In the genomic region with DNA sequence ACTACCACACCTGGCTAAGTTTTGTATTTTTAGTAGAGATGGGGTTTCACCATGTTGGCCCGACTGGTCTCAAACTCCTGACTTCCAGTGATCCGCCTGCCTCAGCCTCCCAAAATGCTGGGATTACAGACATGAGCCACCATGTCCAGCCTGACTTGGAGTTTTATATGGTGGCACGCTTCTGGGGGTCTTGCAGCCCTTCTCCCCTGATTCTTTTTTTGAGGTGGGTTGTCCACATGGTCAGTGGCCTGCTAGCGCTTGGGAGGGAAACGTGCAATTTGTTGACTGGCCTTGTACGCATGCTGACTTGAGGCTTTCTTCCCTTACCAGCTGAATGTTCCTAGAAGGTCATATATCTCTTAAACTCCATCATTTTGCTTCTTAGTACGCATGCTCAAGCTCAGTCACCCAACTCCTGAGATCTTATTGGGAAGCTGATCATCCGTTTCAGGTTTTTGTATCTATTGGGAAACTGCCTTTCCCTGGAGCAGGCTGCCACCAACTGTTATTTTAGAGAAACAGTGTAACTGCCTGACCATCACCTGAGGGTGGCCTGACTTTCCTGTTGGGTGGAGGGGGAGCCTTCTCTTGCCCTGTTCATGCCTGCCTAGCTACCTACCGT, we compare ENCODE assay signal across 2 cellular contexts.
TF ChIP-seq lines count a peak whose summit lies in the region.

No MANE protein-coding gene starts in this region.

TF ChIP-seq in IMR-90, 13 proteins besides CTCF, POLR2A, EP300 and RAD21:
- TF ChIP-seq MXI1 (IDR thresholded peaks at IDR 0.05; ENCODE audit: borderline replicate concordance, low read depth, low read length) = no peak
- no peak for TF ChIP-seq FOS (IDR thresholded peaks at IDR 0.05; ENCODE audit: low read depth, low read length)
- no peak for TF ChIP-seq MAZ (IDR thresholded peaks at IDR 0.05; ENCODE audit: borderline replicate concordance, low read depth, low read length)
- no peak for TF ChIP-seq CEBPB (IDR thresholded peaks at IDR 0.05; ENCODE audit: low read depth, low read length)
- no peak for TF ChIP-seq SMC3 (IDR thresholded peaks at IDR 0.05; ENCODE audit: low read depth, low read length)
- TF ChIP-seq RCOR1 (IDR thresholded peaks at IDR 0.05; ENCODE audit: insufficient replicate concordance, low read length) = no peak
- TF ChIP-seq NFE2L2 (IDR thresholded peaks at IDR 0.05; ENCODE audit: low read depth, low read length) = no peak
- no peak for TF ChIP-seq CHD1 (IDR thresholded peaks at IDR 0.05; ENCODE audit: low read depth, low read length)
- no peak for TF ChIP-seq BHLHE40 (IDR thresholded peaks at IDR 0.05; ENCODE audit: low read depth, low read length)
- TF ChIP-seq, protein P1, sequence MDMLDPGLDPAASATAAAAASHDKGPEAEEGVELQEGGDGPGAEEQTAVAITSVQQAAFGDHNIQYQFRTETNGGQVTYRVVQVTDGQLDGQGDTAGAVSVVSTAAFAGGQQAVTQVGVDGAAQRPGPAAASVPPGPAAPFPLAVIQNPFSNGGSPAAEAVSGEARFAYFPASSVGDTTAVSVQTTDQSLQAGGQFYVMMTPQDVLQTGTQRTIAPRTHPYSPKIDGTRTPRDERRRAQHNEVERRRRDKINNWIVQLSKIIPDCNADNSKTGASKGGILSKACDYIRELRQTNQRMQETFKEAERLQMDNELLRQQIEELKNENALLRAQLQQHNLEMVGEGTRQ (IDR thresholded peaks at IDR 0.05; ENCODE audit: low read depth, low read length) = no peak
- no peak for TF ChIP-seq RFX5 (IDR thresholded peaks at IDR 0.05; ENCODE audit: low read depth, low read length)
- no peak for TF ChIP-seq MAFK (IDR thresholded peaks at IDR 0.05; ENCODE audit: low read depth, low read length)
- TF ChIP-seq, protein P2, sequence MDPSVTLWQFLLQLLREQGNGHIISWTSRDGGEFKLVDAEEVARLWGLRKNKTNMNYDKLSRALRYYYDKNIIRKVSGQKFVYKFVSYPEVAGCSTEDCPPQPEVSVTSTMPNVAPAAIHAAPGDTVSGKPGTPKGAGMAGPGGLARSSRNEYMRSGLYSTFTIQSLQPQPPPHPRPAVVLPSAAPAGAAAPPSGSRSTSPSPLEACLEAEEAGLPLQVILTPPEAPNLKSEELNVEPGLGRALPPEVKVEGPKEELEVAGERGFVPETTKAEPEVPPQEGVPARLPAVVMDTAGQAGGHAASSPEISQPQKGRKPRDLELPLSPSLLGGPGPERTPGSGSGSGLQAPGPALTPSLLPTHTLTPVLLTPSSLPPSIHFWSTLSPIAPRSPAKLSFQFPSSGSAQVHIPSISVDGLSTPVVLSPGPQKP (IDR thresholded peaks at IDR 0.05; ENCODE audit: borderline replicate concordance, low read depth, low read length) = no peak

TF ChIP-seq in HepG2, 621 proteins besides CTCF, POLR2A, EP300 and RAD21 (continues in another document):
- TF ChIP-seq TARDBP (CRISPR knock-in tag; IDR thresholded peaks at IDR 0.05) (no peak), ZBTB42 (CRISPR knock-in tag; IDR thresholded peaks at IDR 0.05) (no peak), MEIS2 (CRISPR knock-in tag; IDR thresholded peaks at IDR 0.05) (0 out of 2 replicates have a peak, but pooled peaks have one; percentile 34), ZNF589 (CRISPR knock-in tag; conservative IDR thresholded peaks at IDR 0.05) (no peak), FOXC1 (CRISPR knock-in tag; IDR thresholded peaks at IDR 0.05; ENCODE audit: borderline replicate concordance) (no peak), SMARCE1 (IDR thresholded peaks at IDR 0.05; ENCODE audit: borderline replicate concordance) (no peak), PRPF4 (IDR thresholded peaks at IDR 0.05; ENCODE audit: low read depth, low read length, poor library complexity, severe bottlenecking) (no peak), U2AF2 (IDR thresholded peaks at IDR 0.05; ENCODE audit: low read depth, low read length) (no peak), NONO (IDR thresholded peaks at IDR 0.05) (no peak), NONO (CRISPR knock-in tag; conservative IDR thresholded peaks at IDR 0.05) (no peak), HDAC2 (CRISPR knock-in tag; IDR thresholded peaks at IDR 0.05) (no peak; the same call in 1 of the 2 replicates), KDM2A (CRISPR knock-in tag; IDR thresholded peaks at IDR 0.05; ENCODE audit: borderline replicate concordance, low read depth) (no peak; the same call in 1 of the 2 replicates), RFX1 (IDR thresholded peaks at IDR 0.05) (no peak), NFYB (CRISPR knock-in tag; IDR thresholded peaks at IDR 0.05) (no peak), SIN3A (IDR thresholded peaks at IDR 0.05; ENCODE audit: borderline replicate concordance, low read depth, low read length) (no peak), ZNF614 (CRISPR knock-in tag; IDR thresholded peaks at IDR 0.05; ENCODE audit: borderline replicate concordance) (no peak), ZNF317 (CRISPR knock-in tag; IDR thresholded peaks at IDR 0.05) (peak; percentile 17; the same call in 1 of the 2 replicates), ZNF563 (CRISPR knock-in tag; IDR thresholded peaks at IDR 0.05) (0 out of 2 replicates have a peak, but pooled peaks have one; percentile 39), ZNF652 (CRISPR knock-in tag; IDR thresholded peaks at IDR 0.05; ENCODE audit: borderline replicate concordance, low read depth) (0 out of 2 replicates have a peak, but pooled peaks have one; percentile 32), ZNF605 (CRISPR knock-in tag; IDR thresholded peaks at IDR 0.05) (peak; percentile 48; the same call in 1 of the 2 replicates), ZNF670 (CRISPR knock-in tag; IDR thresholded peaks at IDR 0.05; ENCODE audit: borderline replicate concordance) (no peak), NFYC (CRISPR knock-in tag; IDR thresholded peaks at IDR 0.05) (no peak), HES4 (CRISPR knock-in tag; IDR thresholded peaks at IDR 0.05; ENCODE audit: borderline replicate concordance) (no peak), TBP (CRISPR knock-in tag; IDR thresholded peaks at IDR 0.05) (no peak), RXRA (CRISPR knock-in tag; IDR thresholded peaks at IDR 0.05) (no peak; the same call in 1 of the 2 replicates), ZNF292 (CRISPR knock-in tag; IDR thresholded peaks at IDR 0.05; ENCODE audit: borderline replicate concordance, low read depth) (peak; percentile 1; the same call in 1 of the 2 replicates), RFX3 (CRISPR knock-in tag; IDR thresholded peaks at IDR 0.05) (no peak), ZNF501 (CRISPR knock-in tag; IDR thresholded peaks at IDR 0.05) (no peak; the same call in 1 of the 2 replicates), BCL6 (CRISPR knock-in tag; IDR thresholded peaks at IDR 0.05) (no peak), RBAK (CRISPR knock-in tag; IDR thresholded peaks at IDR 0.05) (no peak), NFATC3 (CRISPR knock-in tag; IDR thresholded peaks at IDR 0.05) (no peak), NFE2L2 (IDR thresholded peaks at IDR 0.05; ENCODE audit: low read length) (no peak), ZNF460 (CRISPR knock-in tag; IDR thresholded peaks at IDR 0.05; ENCODE audit: borderline replicate concordance) (no peak)
- TF ChIP-seq, protein P3, sequence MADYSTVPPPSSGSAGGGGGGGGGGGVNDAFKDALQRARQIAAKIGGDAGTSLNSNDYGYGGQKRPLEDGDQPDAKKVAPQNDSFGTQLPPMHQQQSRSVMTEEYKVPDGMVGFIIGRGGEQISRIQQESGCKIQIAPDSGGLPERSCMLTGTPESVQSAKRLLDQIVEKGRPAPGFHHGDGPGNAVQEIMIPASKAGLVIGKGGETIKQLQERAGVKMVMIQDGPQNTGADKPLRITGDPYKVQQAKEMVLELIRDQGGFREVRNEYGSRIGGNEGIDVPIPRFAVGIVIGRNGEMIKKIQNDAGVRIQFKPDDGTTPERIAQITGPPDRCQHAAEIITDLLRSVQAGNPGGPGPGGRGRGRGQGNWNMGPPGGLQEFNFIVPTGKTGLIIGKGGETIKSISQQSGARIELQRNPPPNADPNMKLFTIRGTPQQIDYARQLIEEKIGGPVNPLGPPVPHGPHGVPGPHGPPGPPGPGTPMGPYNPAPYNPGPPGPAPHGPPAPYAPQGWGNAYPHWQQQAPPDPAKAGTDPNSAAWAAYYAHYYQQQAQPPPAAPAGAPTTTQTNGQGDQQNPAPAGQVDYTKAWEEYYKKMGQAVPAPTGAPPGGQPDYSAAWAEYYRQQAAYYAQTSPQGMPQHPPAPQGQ (CRISPR knock-in tag; IDR thresholded peaks at IDR 0.05; ENCODE audit: borderline replicate concordance) = no peak
- TF ChIP-seq, protein P4, sequence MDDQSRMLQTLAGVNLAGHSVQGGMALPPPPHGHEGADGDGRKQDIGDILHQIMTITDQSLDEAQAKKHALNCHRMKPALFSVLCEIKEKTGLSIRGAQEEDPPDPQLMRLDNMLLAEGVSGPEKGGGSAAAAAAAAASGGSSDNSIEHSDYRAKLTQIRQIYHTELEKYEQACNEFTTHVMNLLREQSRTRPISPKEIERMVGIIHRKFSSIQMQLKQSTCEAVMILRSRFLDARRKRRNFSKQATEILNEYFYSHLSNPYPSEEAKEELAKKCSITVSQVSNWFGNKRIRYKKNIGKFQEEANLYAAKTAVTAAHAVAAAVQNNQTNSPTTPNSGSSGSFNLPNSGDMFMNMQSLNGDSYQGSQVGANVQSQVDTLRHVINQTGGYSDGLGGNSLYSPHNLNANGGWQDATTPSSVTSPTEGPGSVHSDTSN (CRISPR knock-in tag; IDR thresholded peaks at IDR 0.05; ENCODE audit: borderline replicate concordance) = no peak
- TF ChIP-seq, protein P5, sequence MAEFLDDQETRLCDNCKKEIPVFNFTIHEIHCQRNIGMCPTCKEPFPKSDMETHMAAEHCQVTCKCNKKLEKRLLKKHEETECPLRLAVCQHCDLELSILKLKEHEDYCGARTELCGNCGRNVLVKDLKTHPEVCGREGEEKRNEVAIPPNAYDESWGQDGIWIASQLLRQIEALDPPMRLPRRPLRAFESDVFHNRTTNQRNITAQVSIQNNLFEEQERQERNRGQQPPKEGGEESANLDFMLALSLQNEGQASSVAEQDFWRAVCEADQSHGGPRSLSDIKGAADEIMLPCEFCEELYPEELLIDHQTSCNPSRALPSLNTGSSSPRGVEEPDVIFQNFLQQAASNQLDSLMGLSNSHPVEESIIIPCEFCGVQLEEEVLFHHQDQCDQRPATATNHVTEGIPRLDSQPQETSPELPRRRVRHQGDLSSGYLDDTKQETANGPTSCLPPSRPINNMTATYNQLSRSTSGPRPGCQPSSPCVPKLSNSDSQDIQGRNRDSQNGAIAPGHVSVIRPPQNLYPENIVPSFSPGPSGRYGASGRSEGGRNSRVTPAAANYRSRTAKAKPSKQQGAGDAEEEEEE (CRISPR knock-in tag; IDR thresholded peaks at IDR 0.05; ENCODE audit: borderline replicate concordance) = no peak
- TF ChIP-seq, protein P6, sequence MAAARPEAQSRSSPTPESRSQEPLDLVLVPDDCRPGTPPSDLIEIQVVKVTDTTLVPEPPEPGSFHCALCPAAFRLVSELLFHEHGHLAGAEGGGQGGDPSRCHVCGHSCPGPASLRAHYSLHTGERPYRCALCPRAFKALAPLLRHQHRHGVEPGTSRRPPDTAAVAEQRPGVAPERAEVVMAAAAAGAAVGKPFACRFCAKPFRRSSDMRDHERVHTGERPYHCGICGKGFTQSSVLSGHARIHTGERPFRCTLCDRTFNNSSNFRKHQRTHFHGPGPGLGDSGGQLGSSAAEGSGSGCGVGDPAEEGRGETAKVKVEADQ (CRISPR knock-in tag; IDR thresholded peaks at IDR 0.05; ENCODE audit: borderline replicate concordance) = peak; percentile 23; the same call in 1 of the 2 replicates
- TF ChIP-seq, protein P7, sequence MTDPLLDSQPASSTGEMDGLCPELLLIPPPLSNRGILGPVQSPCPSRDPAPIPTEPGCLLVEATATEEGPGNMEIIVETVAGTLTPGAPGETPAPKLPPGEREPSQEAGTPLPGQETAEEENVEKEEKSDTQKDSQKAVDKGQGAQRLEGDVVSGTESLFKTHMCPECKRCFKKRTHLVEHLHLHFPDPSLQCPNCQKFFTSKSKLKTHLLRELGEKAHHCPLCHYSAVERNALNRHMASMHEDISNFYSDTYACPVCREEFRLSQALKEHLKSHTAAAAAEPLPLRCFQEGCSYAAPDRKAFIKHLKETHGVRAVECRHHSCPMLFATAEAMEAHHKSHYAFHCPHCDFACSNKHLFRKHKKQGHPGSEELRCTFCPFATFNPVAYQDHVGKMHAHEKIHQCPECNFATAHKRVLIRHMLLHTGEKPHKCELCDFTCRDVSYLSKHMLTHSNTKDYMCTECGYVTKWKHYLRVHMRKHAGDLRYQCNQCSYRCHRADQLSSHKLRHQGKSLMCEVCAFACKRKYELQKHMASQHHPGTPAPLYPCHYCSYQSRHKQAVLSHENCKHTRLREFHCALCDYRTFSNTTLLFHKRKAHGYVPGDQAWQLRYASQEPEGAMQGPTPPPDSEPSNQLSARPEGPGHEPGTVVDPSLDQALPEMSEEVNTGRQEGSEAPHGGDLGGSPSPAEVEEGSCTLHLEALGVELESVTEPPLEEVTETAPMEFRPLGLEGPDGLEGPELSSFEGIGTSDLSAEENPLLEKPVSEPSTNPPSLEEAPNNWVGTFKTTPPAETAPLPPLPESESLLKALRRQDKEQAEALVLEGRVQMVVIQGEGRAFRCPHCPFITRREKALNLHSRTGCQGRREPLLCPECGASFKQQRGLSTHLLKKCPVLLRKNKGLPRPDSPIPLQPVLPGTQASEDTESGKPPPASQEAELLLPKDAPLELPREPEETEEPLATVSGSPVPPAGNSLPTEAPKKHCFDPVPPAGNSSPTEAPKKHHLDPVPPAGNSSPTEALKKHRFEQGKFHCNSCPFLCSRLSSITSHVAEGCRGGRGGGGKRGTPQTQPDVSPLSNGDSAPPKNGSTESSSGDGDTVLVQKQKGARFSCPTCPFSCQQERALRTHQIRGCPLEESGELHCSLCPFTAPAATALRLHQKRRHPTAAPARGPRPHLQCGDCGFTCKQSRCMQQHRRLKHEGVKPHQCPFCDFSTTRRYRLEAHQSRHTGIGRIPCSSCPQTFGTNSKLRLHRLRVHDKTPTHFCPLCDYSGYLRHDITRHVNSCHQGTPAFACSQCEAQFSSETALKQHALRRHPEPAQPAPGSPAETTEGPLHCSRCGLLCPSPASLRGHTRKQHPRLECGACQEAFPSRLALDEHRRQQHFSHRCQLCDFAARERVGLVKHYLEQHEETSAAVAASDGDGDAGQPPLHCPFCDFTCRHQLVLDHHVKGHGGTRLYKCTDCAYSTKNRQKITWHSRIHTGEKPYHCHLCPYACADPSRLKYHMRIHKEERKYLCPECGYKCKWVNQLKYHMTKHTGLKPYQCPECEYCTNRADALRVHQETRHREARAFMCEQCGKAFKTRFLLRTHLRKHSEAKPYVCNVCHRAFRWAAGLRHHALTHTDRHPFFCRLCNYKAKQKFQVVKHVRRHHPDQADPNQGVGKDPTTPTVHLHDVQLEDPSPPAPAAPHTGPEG (CRISPR knock-in tag; IDR thresholded peaks at IDR 0.05) = no peak
- TF ChIP-seq, protein P8, sequence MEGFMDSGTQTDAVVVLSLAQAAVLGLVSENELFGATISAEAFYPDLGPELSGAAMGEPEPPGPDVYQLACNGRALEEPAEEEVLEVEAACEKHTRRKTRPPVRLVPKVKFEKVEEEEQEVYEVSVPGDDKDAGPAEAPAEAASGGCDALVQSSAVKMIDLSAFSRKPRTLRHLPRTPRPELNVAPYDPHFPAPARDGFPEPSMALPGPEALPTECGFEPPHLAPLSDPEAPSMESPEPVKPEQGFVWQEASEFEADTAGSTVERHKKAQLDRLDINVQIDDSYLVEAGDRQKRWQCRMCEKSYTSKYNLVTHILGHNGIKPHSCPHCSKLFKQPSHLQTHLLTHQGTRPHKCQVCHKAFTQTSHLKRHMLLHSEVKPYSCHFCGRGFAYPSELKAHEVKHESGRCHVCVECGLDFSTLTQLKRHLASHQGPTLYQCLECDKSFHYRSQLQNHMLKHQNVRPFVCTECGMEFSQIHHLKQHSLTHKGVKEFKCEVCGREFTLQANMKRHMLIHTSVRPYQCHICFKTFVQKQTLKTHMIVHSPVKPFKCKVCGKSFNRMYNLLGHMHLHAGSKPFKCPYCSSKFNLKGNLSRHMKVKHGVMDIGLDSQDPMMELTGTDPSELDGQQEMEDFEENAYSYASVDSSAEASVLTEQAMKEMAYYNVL (CRISPR knock-in tag; IDR thresholded peaks at IDR 0.05; ENCODE audit: borderline replicate concordance) = no peak
- TF ChIP-seq, protein P9, sequence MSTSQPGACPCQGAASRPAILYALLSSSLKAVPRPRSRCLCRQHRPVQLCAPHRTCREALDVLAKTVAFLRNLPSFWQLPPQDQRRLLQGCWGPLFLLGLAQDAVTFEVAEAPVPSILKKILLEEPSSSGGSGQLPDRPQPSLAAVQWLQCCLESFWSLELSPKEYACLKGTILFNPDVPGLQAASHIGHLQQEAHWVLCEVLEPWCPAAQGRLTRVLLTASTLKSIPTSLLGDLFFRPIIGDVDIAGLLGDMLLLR (CRISPR knock-in tag; IDR thresholded peaks at IDR 0.05) = no peak
